ENCODE assay signal across 25 cellular contexts in genomic region chr13:101209206-101209893, GRCh38.
"Had no signal": no experiment of that assay in that cellular context is flagged by ENCODE, and none has a peak within 500 bp of the region (broad histone marks: within the 10 kb centered on the region; RNA-seq: fewer than 3 reads in every experiment).

No MANE protein-coding gene starts in this region.

- FAIRE-seq: keratinocyte, pancreas had no signal

- H3K4me1 ChIP-seq: gastrocnemius medialis, pancreas, prostate gland, upper lobe of left lung, vagina had no signal

- H3K36me3 ChIP-seq: ascending aorta, gastrocnemius medialis, pancreas, prostate gland, upper lobe of left lung, vagina had no signal

- H3K27ac ChIP-seq: ascending aorta, gastrocnemius medialis, pancreas, prostate gland, upper lobe of left lung, vagina had no signal

- DNase-seq: activated CD4-positive, alpha-beta memory T cell treated with anti-CD3 and anti-CD28 coated beads for 36 hours; activated CD4-positive, alpha-beta T cell treated with anti-CD3 and anti-CD28 coated beads, Interleukin-2, amount 10 ng/mL, durations not matched to agents 24 days and 14 days; activated CD4-positive, CD25-positive, alpha-beta regulatory T cell treated with anti-CD3 and anti-CD28 coated beads, Interleukin-2, amount 50 U/mL, for 72 hours; activated CD8-positive, alpha-beta memory T cell treated with anti-CD3 and anti-CD28 coated beads, Interleukin-2, amount 50 U/mL, for 48 hours; activated gamma-delta T cell; activated naive CD4-positive, alpha-beta T cell treated with anti-CD3 and anti-CD28 coated beads, Interleukin-2, amount 10 ng/mL, durations not matched to agents 7 days and 5 days; activated naive CD8-positive, alpha-beta T cell treated with anti-CD3 and anti-CD28 coated beads, Interleukin-2, amount 10 ng/mL, durations not matched to agents 7 days and 5 days; activated T-cell treated with anti-CD3 and anti-CD28 coated beads, Interleukin-2, amount 50 U/mL, for 24 hours; endodermal cell; gastrocnemius medialis; midbrain; naive thymus-derived CD4-positive, alpha-beta T cell; nucleus accumbens; pancreas; retina; stimulated activated CD4-positive, alpha-beta T cell treated with anti-CD3 and anti-CD28 coated beads, Interleukin-12 subunit alpha, Interleukin-12 subunit beta, amount 100 ng/mL, for 4 hours; stimulated activated CD4-positive, alpha-beta T cell treated with anti-CD3 and anti-CD28 coated beads, Interleukin-4, amount 100 ng/mL, for 1 hour; stimulated activated naive CD8-positive, alpha-beta T cell treated with anti-CD3 and anti-CD28 coated beads, Interleukin-15, Interleukin-2, amounts not matched to agents 100 U/mL and 50 U/mL, for 24 hours; upper lobe of left lung had no signal

- H3K9me3 ChIP-seq: ascending aorta, gastrocnemius medialis, pancreas, prostate gland, upper lobe of left lung, vagina had no signal

- H3K27me3 ChIP-seq: ascending aorta, gastrocnemius medialis, pancreas, upper lobe of left lung, vagina had no signal

- H3K4me3 ChIP-seq: ascending aorta, gastrocnemius medialis, pancreas, prostate gland, skin epidermis, upper lobe of left lung, vagina had no signal

- ATAC-seq: gastrocnemius medialis; naive thymus-derived CD4-positive, alpha-beta T cell; pancreas; sciatic nerve; stimulated activated naive CD8-positive, alpha-beta T cell treated with anti-CD3 and anti-CD28 coated beads, Interleukin-15, Interleukin-2, amounts not matched to agents 100 U/mL and 50 U/mL, for 24 hours had no signal
